17 cellular contexts compared by ENCODE assay signal in genomic region chr2:36857713-36858112, GRCh38.
"Had no signal": no experiment of that assay in that cellular context is flagged by ENCODE, and none has a peak within 500 bp of the region (broad histone marks: within the 10 kb centered on the region; RNA-seq: fewer than 3 reads in every experiment).

No MANE protein-coding gene starts in this region.

- H3K27ac ChIP-seq: breast epithelium, gastrocnemius medialis, left ventricle myocardium inferior, psoas muscle, stomach, testis, upper lobe of left lung had no signal

- ATAC-seq: esophagus mucosa, gastrocnemius medialis, psoas muscle, right cardiac atrium had no signal

- H3K4me3 ChIP-seq: breast epithelium, gastrocnemius medialis, left ventricle myocardium inferior, psoas muscle, smooth muscle cell, stomach, testis, upper lobe of left lung had no signal

- H3K36me3 ChIP-seq: breast epithelium had no signal

- H3K4me1 ChIP-seq: breast epithelium, gastrocnemius medialis, left ventricle myocardium inferior, psoas muscle, stomach, testis, upper lobe of left lung had no signal

- DNase-seq: activated CD4-positive, alpha-beta T cell treated with anti-CD3 and anti-CD28 coated beads for 48 hours; activated CD4-positive, CD25-positive, alpha-beta regulatory T cell; activated CD8-positive, alpha-beta memory T cell treated with anti-CD3 and anti-CD28 coated beads, Interleukin-2, amount 50 U/mL, for 4 hours; activated T-cell treated with anti-CD3 and anti-CD28 coated beads, Interleukin-2, amount 50 U/mL, for 4 hours; effector CD8-positive, alpha-beta T cell; gastrocnemius medialis; left ventricle myocardium inferior; naive B cell; psoas muscle; right cardiac atrium; stimulated activated CD4-positive, alpha-beta T cell treated with anti-CD3 and anti-CD28 coated beads, Interleukin-4, amount 100 ng/mL, for 1 hour; stomach; testis; upper lobe of left lung had no signal

- H3K9me3 ChIP-seq: breast epithelium, gastrocnemius medialis, left ventricle myocardium inferior, psoas muscle, stomach, testis, upper lobe of left lung had no signal

- H3K27me3 ChIP-seq: breast epithelium, gastrocnemius medialis, stomach, testis, upper lobe of left lung had no signal
